ENCODE assay signal across 10 cellular contexts in the genomic region with DNA sequence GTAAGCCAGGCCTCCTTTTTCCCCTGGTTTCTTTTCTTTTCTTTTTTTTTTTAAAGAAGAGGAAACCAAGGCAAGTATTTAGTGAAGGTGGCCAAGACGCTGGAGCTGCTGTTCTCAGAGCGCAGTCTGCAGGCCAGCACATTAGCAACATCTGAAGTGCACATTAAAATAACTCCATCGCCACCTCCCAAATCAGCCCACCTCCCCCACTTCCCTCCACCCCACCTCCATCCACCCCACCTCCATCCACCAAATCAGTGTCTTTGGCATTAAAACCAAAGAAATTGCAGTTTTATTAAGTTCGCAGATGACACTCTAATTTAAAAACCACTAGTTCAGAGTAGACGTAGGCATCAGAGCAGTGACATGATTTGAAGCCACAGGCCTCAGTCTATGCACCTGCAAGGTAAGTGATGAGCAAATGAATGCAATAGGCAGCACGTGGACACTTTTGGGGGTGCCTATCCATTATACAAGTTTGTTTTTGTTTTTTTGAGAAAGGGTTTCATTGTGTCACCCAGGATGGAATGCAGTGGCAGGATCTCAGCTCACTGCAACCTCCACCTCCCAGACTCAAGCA.
DNase-seq lines count a peak whose midpoint lies in the region; ATAC-seq and TF ChIP-seq lines count a peak whose summit lies in the region.
"Had no signal": no experiment of that assay in that cellular context is flagged by ENCODE, and none has a peak within 500 bp of the region (broad histone marks: within the 10 kb centered on the region; RNA-seq: fewer than 3 reads in every experiment).

No MANE protein-coding gene starts in this region.

- no peak overlapping the region for H3K18ac ChIP-seq in neuronal stem cell (ENCODE audit: low read length)

- H3K4me3 Mint-ChIP-seq in activated CD8-positive, alpha-beta memory T cell treated with anti-CD3 and anti-CD28 coated beads, Interleukin-2, amount 10 ng/mL, durations not matched to agents 7 days and 5 days, result no peak overlapping the region

- H4K8ac ChIP-seq in neuronal stem cell (ENCODE audit: low read depth, low read length), result no peak overlapping the region

- H3K9ac ChIP-seq in SK-N-MC (ENCODE audit: insufficient read length) (no peak overlapping the region), neuronal stem cell (ENCODE audit: low read depth, low read length, poor library complexity) (no peak overlapping the region)

- no peak overlapping the region for H4K91ac ChIP-seq in neuronal stem cell (ENCODE audit: low read depth, low read length, poor library complexity)

- H2BK15ac ChIP-seq in neuronal stem cell (ENCODE audit: low read length), result no peak overlapping the region

- H3K23ac ChIP-seq in neuronal stem cell (ENCODE audit: low read depth, low read length, poor library complexity), result no peak overlapping the region

- H3K9me3 Mint-ChIP-seq in activated CD8-positive, alpha-beta memory T cell treated with anti-CD3 and anti-CD28 coated beads, Interleukin-2, amount 10 ng/mL, durations not matched to agents 7 days and 5 days (ENCODE audit: low read depth), result no peaks in the 10 kb centered on the region

- no peaks in the 10 kb centered on the region for H3K79me1 ChIP-seq in neuronal stem cell (ENCODE audit: low read depth, low read length)

- no peak overlapping the region for H2AFZ ChIP-seq in neuronal stem cell (ENCODE audit: low read length)

- H3K27me3 Mint-ChIP-seq in activated CD8-positive, alpha-beta memory T cell treated with anti-CD3 and anti-CD28 coated beads, Interleukin-2, amount 10 ng/mL, durations not matched to agents 7 days and 5 days, result peaks cover 32% of the 10 kb centered on the region

- H3K4me3 ChIP-seq in SK-N-MC (peak overlapping the region; percentile 48), foreskin fibroblast (ENCODE audit: low read depth in 1 of 2, low read length in 2 of 2) (peak overlapping the region; percentile 41 to 50), suprapubic skin (peak overlapping the region; percentile 40), neuronal stem cell (ENCODE audit: low read length in 2 of 2) (no peak overlapping the region)

- no peaks in the 10 kb centered on the region for H3K36me3 Mint-ChIP-seq in activated CD8-positive, alpha-beta memory T cell treated with anti-CD3 and anti-CD28 coated beads, Interleukin-2, amount 10 ng/mL, durations not matched to agents 7 days and 5 days

- H2AK5ac ChIP-seq in neuronal stem cell (ENCODE audit: low read depth, low read length), result no peak overlapping the region

- TF ChIP-seq CTCF in foreskin fibroblast (IDR thresholded peaks at IDR 0.05; ENCODE audit: low read depth, low read length) (no peak), suprapubic skin (IDR thresholded peaks at IDR 0.05) (no peak)

- H3K4me2 ChIP-seq in neuronal stem cell (ENCODE audit: insufficient read depth, low read length, poor library complexity, severe bottlenecking), result no peak overlapping the region

- H3K4ac ChIP-seq in neuronal stem cell (ENCODE audit: low read length), result no peak overlapping the region

- WGBS in suprapubic skin, result 43% methylated on average over 6 of the region's 6 CpGs
- WGBS in neuronal stem cell (ENCODE audit: extremely low coverage in 2 of 2, insufficient read length in 2 of 2, insufficient replicate concordance in 1 of 2), 2 donors, result no CpG with 5 or more reads among the region's 6 CpGs

- TF ChIP-seq POLR2A in suprapubic skin (IDR thresholded peaks at IDR 0.05), result no peak

- no peaks in the 10 kb centered on the region for H3K9me3 ChIP-seq in SK-N-MC (ENCODE audit: low read depth, low read length)
- no peaks in the 10 kb centered on the region for H3K9me3 ChIP-seq in suprapubic skin
- no peaks in the 10 kb centered on the region for H3K9me3 ChIP-seq in neuronal stem cell (replicated peaks in 1 of 2; ENCODE audit: control insufficient read depth in 2 of 2, insufficient read depth in 1 of 2, low read depth in 1 of 2, low read length in 2 of 2)

- no peaks in the 10 kb centered on the region for H3K27me3 ChIP-seq in suprapubic skin
- H3K27me3 ChIP-seq in neuronal stem cell (ENCODE audit: control insufficient read depth in 3 of 3, insufficient read depth in 3 of 3, low read depth in 1 of 3, low read length in 3 of 3), result peaks cover 0 to 17% (median 0%) of the 10 kb centered on the region in 3 experiments

- peak; percentile 39 for DNase-seq in activated CD8-positive, alpha-beta memory T cell treated with anti-CD3 and anti-CD28 coated beads, Interleukin-2, amount 10 ng/mL, durations not matched to agents 7 days and 5 days
- DNase-seq in activated CD8-positive, alpha-beta memory T cell treated with anti-CD3 and anti-CD28 coated beads for 24 hours, result no peak
- DNase-seq in SK-N-MC (ENCODE audit: low read depth, low spot score) (no peak), foreskin fibroblast (no peak), suprapubic skin (ENCODE audit: low spot score in 2 of 2) (no peak), NCI-H146 (lab: John Stamatoyannopoulos, UW) (no peak), neuronal stem cell (ENCODE audit: low spot score) (no peak), NCI-H1048 (lab: John Stamatoyannopoulos, UW) (no peak)
- DNase-seq: C1 segment of cervical spinal cord, retina had no signal

- peak overlapping the region; percentile 70 for H3K27ac Mint-ChIP-seq in activated CD8-positive, alpha-beta memory T cell treated with anti-CD3 and anti-CD28 coated beads, Interleukin-2, amount 10 ng/mL, durations not matched to agents 7 days and 5 days

- CTCF ChIA-PET in activated CD8-positive, alpha-beta memory T cell treated with anti-CD3 and anti-CD28 coated beads, Interleukin-2, amount 10 ng/mL, durations not matched to agents 7 days and 5 days (lab: Charles Lee), result interaction anchor here (1.8 to 4.5 kb wide), 3 partner anchors 12 to 33 kb away, joined by 6 to 26 read pairs (median 8); no protein-coding TSS in a partner anchor

- H3K36me3 ChIP-seq in SK-N-MC (ENCODE audit: insufficient read depth, low read length) (no peaks in the 10 kb centered on the region), suprapubic skin (no peaks in the 10 kb centered on the region), neuronal stem cell (replicated peaks in 1 of 2; ENCODE audit: control insufficient read depth in 2 of 2, insufficient read depth in 2 of 2, low read length in 2 of 2) (no peaks in the 10 kb centered on the region)

- H3K27ac ChIP-seq in SK-N-MC (no peak overlapping the region), suprapubic skin (peak overlapping the region; percentile 50), neuronal stem cell (replicated peaks; ENCODE audit: low read length) (no peak overlapping the region)

- H2BK5ac ChIP-seq in neuronal stem cell (ENCODE audit: low read length), result no peak overlapping the region

- H2BK120ac ChIP-seq in neuronal stem cell (ENCODE audit: low read depth, low read length), result no peak overlapping the region

- peaks cover 18% of the 10 kb centered on the region for H3K4me1 ChIP-seq in suprapubic skin
- no peaks in the 10 kb centered on the region for H3K4me1 ChIP-seq in neuronal stem cell (ENCODE audit: control insufficient read depth in 2 of 2, insufficient read depth in 1 of 2, low read depth in 1 of 2, low read length in 2 of 2)

- TF ChIP-seq EP300 in suprapubic skin (IDR thresholded peaks at IDR 0.05), result no peak

- H2BK12ac ChIP-seq in neuronal stem cell (ENCODE audit: low read length), result no peak overlapping the region

- H3K4me1 Mint-ChIP-seq in activated CD8-positive, alpha-beta memory T cell treated with anti-CD3 and anti-CD28 coated beads, Interleukin-2, amount 10 ng/mL, durations not matched to agents 7 days and 5 days, result peaks cover 11% of the 10 kb centered on the region

- ATAC-seq in activated CD8-positive, alpha-beta memory T cell treated with anti-CD3 and anti-CD28 coated beads, Interleukin-2, amount 10 ng/mL, durations not matched to agents 7 days and 5 days, result peak; percentile 17

- H3K14ac ChIP-seq in neuronal stem cell (ENCODE audit: low read length), result no peak overlapping the region

Comparison
In these comparisons a context has a peak if more than half of its experiments do, and no peak if none do; other contexts are left out.
1. H3K4me3 ChIP-seq: peak in SK-N-MC (single experiment), foreskin fibroblast (2 of 2) and suprapubic skin (single experiment); none in neuronal stem cell (0 of 2).